Comparison of ENCODE assay signal across 1 cellular context in the genomic region with DNA sequence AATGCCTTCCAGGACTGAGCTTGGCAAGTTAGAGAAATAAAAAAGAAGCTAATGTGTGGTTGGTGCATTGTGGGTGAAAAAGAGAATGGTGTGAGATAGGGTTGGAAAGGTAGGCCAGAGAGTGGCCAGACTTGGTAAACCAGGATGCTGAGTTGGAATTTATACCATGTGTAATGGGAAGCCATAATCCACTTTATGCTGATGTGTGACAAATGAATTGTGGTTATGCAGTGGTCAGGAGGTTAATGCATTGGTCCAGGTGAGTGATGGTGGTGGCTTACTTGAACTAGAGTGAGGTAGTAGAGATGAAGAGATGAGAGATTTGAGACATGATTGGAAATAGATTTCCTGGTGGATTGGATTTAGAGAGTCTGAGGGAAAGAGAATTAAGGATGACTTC.
TF ChIP-seq lines count a peak whose summit lies in the region.

No MANE protein-coding gene starts in this region.

TF ChIP-seq in IMR-90, 13 proteins besides CTCF, POLR2A, EP300 and RAD21:
- peak; percentile 32; the same call in 1 of the 2 replicates for TF ChIP-seq MAFK (IDR thresholded peaks at IDR 0.05; ENCODE audit: low read depth, low read length)
- TF ChIP-seq, protein P1, sequence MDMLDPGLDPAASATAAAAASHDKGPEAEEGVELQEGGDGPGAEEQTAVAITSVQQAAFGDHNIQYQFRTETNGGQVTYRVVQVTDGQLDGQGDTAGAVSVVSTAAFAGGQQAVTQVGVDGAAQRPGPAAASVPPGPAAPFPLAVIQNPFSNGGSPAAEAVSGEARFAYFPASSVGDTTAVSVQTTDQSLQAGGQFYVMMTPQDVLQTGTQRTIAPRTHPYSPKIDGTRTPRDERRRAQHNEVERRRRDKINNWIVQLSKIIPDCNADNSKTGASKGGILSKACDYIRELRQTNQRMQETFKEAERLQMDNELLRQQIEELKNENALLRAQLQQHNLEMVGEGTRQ (IDR thresholded peaks at IDR 0.05; ENCODE audit: low read depth, low read length) = no peak
